Comparison of ENCODE assay signal across 18 cellular contexts in genomic region chr9:90969021-90969675, GRCh38.
DNase-seq lines count a peak whose midpoint lies in the region; ATAC-seq, FAIRE-seq and TF ChIP-seq lines count a peak whose summit lies in the region.
"Had no signal": no experiment of that assay in that cellular context is flagged by ENCODE, and none has a peak within 500 bp of the region (broad histone marks: within the 10 kb centered on the region; RNA-seq: fewer than 3 reads in every experiment).

No MANE protein-coding gene starts in this region.

- FAIRE-seq in K562 (lab: Jason Lieb, UNC): no peak
- FAIRE-seq: GM12892, H1 had no signal

- intact Hi-C loops in K562 (cut with micrococcal nuclease): no loop called here

- POLR2A ChIA-PET in K562 (lab: Yijun Ruan, JAX): no interaction called here

- TF ChIP-seq RAD21 in K562 (CRISPR knock-in tag; conservative IDR thresholded peaks at IDR 0.05 in 1 of 2, IDR thresholded peaks at IDR 0.05 in 1 of 2): no peak

- 4% methylated on average over 9 of the region's 10 CpGs for WGBS in K562 (ENCODE audit: insufficient coverage, low coverage, missing lambda C conversion rate)

- no peak overlapping the region for H3K27ac ChIP-seq in K562 (ENCODE audit: extremely low read depth, low read depth, low read length)
- H3K27ac ChIP-seq: cardiac muscle cell, neural progenitor cell, Peyer's patch, vagina had no signal

- no peak for ATAC-seq in K562

- DNase-seq in Ammon's horn (ENCODE audit: low spot score) (peak; percentile 38), NCI-H1092 treated with DMSO at 0.1 percent for 48 hours (lab: John Stamatoyannopoulos, UW) (peak; percentile 22), NCI-H2196 (lab: John Stamatoyannopoulos, UW; ENCODE audit: unreplicated experiment) (peak; percentile 31), K562 (ENCODE audit: extremely low read depth in 1 of 4, low spot score in 3 of 4) (no peak), HAP-1 (ENCODE audit: low spot score in 2 of 2) (no peak), NCI-H1694 treated with DMSO at 0.1 percent for 48 hours (lab: John Stamatoyannopoulos, UW) (no peak), MG63 (no peak)
- no peak for DNase-seq in stimulated activated CD4-positive, alpha-beta T cell treated with anti-CD3 and anti-CD28 coated beads, Interleukin-4, amount 100 ng/mL, for 4 hours
- DNase-seq: GF-D8, hippocampal formation, KG1, NCI-H446 treated with DMSO at 0.1 percent for 48 hours, Peyer's patch had no signal

- no peaks in the 10 kb centered on the region for H3K9me1 ChIP-seq in K562 (ENCODE audit: control insufficient read depth, insufficient read depth, low read length)

- CTCF ChIA-PET in K562 (lab: Yijun Ruan, JAX; ENCODE audit: low intra/inter-chr PET ratio): no interaction called here

- TF ChIP-seq EP300 in K562 (IDR thresholded peaks at IDR 0.05; ENCODE audit: low read length): no peak

- BruUV-seq in K562 (replicated peaks; lab: Mats Ljungman, UMichigan): no TSS peak

- H3K9ac ChIP-seq in K562 (ENCODE audit: insufficient read depth in 1 of 2, low read depth in 2 of 2, low read length in 2 of 2): no peak overlapping the region
- H3K9ac ChIP-seq: neural progenitor cell had no signal

- H3K27me3 ChIP-seq in K562 (ENCODE audit: control insufficient read depth in 2 of 2, insufficient read depth in 2 of 2, low read length in 2 of 2): peaks cover 4 to 52% of the 10 kb centered on the region in 2 experiments; a peak in 4 of 5 replicates
- no peaks in the 10 kb centered on the region for H3K27me3 ChIP-seq in HAP-1 (ENCODE audit: low read depth)
- no peaks in the 10 kb centered on the region for H3K27me3 ChIP-seq in MG63
- H3K27me3 ChIP-seq: cardiac muscle cell, neural progenitor cell, Peyer's patch, vagina had no signal

- H2AFZ ChIP-seq in K562 (ENCODE audit: low read depth, low read length): no peak overlapping the region
- H2AFZ ChIP-seq: neural progenitor cell had no signal

- H3K4me1 ChIP-seq in K562 (replicated peaks in 1 of 2; ENCODE audit: control insufficient read depth in 2 of 2, insufficient read depth in 2 of 2, low read length in 2 of 2) (no peaks in the 10 kb centered on the region; a peak in 1 of 5 replicates), HAP-1 (no peaks in the 10 kb centered on the region)
- H3K4me1 ChIP-seq: Peyer's patch had no signal

- H3K9me3 ChIP-seq in K562 (replicated peaks; ENCODE audit: control insufficient read depth, insufficient read depth, low read depth, low read length): no peaks in the 10 kb centered on the region
- no peaks in the 10 kb centered on the region for H3K9me3 ChIP-seq in HAP-1
- no peaks in the 10 kb centered on the region for H3K9me3 ChIP-seq in MG63
- H3K9me3 ChIP-seq: Peyer's patch, vagina had no signal

- in situ Hi-C loops in K562 (cut with MboI): no loop called here
- in situ Hi-C loops in HAP-1 (cut with MboI; ENCODE audit: low sequenced_read_pairs): no loop called here

- no peak for TF ChIP-seq POLR2A in K562 (conservative IDR thresholded peaks at IDR 0.05)

- no peaks in the 10 kb centered on the region for H3K79me2 ChIP-seq in K562 (ENCODE audit: control insufficient read depth, insufficient read depth, low read length)

- no peak for TF ChIP-seq CTCF in K562 (IDR thresholded peaks at IDR 0.05 in 2 of 3, conservative IDR thresholded peaks at IDR 0.05 in 1 of 3; ENCODE audit: insufficient read depth in 2 of 3, low read depth in 1 of 3, low read length in 3 of 3)

- no peaks in the 10 kb centered on the region for H3K36me3 ChIP-seq in K562 (ENCODE audit: control insufficient read depth, insufficient read depth, low read length)
- no peaks in the 10 kb centered on the region for H3K36me3 ChIP-seq in HAP-1 (replicated peaks)
- H3K36me3 ChIP-seq in MG63: no peaks in the 10 kb centered on the region; the same call in 1 of the 2 replicates
- H3K36me3 ChIP-seq: cardiac muscle cell, neural progenitor cell, Peyer's patch, vagina had no signal

- H3K4me2 ChIP-seq in K562 (ENCODE audit: insufficient read depth, low read length): no peak overlapping the region
- H3K4me2 ChIP-seq: neural progenitor cell had no signal

- H4K20me1 ChIP-seq in K562 (replicated peaks; ENCODE audit: control insufficient read depth, insufficient read depth, low read length): no peaks in the 10 kb centered on the region

- H3K4me3 ChIP-seq in K562 (no peak overlapping the region), HAP-1 (no peak overlapping the region), MG63 (no peak overlapping the region)
- H3K4me3 ChIP-seq: cardiac muscle cell, neural progenitor cell, Peyer's patch, vagina had no signal

TF ChIP-seq in K562, 482 proteins besides CTCF, POLR2A, EP300 and RAD21:
- TF ChIP-seq PML (IDR thresholded peaks at IDR 0.05; ENCODE audit: low read length) (no peak), HNRNPH1 (optimal IDR thresholded peaks at IDR 0.05; ENCODE audit: low read depth, low read length) (no peak), SRSF1 (IDR thresholded peaks at IDR 0.05; ENCODE audit: low read depth, low read length) (no peak), RFX1 (IDR thresholded peaks at IDR 0.05) (peak; percentile 15; the same call in 1 of the 2 replicates)
- TF ChIP-seq, protein P1, sequence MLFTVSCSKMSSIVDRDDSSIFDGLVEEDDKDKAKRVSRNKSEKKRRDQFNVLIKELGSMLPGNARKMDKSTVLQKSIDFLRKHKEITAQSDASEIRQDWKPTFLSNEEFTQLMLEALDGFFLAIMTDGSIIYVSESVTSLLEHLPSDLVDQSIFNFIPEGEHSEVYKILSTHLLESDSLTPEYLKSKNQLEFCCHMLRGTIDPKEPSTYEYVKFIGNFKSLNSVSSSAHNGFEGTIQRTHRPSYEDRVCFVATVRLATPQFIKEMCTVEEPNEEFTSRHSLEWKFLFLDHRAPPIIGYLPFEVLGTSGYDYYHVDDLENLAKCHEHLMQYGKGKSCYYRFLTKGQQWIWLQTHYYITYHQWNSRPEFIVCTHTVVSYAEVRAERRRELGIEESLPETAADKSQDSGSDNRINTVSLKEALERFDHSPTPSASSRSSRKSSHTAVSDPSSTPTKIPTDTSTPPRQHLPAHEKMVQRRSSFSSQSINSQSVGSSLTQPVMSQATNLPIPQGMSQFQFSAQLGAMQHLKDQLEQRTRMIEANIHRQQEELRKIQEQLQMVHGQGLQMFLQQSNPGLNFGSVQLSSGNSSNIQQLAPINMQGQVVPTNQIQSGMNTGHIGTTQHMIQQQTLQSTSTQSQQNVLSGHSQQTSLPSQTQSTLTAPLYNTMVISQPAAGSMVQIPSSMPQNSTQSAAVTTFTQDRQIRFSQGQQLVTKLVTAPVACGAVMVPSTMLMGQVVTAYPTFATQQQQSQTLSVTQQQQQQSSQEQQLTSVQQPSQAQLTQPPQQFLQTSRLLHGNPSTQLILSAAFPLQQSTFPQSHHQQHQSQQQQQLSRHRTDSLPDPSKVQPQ (CRISPR knock-in tag; IDR thresholded peaks at IDR 0.05; ENCODE audit: borderline replicate concordance): no peak

Comparison
In these comparisons a context has a peak if more than half of its experiments do, and no peak if none do; other contexts are left out.
1. DNase-seq: peak in Ammon's horn (single experiment), NCI-H1092 treated with DMSO at 0.1 percent for 48 hours (single experiment) and NCI-H2196 (single experiment); none in K562 (0 of 4), HAP-1 (0 of 2), stimulated activated CD4-positive, alpha-beta T cell treated with anti-CD3 and anti-CD28 coated beads, Interleukin-4, amount 100 ng/mL, for 4 hours (0 of 2), NCI-H1694 treated with DMSO at 0.1 percent for 48 hours (single experiment) and MG63 (single experiment).